8 cellular contexts compared by ENCODE assay signal in the genomic region with DNA sequence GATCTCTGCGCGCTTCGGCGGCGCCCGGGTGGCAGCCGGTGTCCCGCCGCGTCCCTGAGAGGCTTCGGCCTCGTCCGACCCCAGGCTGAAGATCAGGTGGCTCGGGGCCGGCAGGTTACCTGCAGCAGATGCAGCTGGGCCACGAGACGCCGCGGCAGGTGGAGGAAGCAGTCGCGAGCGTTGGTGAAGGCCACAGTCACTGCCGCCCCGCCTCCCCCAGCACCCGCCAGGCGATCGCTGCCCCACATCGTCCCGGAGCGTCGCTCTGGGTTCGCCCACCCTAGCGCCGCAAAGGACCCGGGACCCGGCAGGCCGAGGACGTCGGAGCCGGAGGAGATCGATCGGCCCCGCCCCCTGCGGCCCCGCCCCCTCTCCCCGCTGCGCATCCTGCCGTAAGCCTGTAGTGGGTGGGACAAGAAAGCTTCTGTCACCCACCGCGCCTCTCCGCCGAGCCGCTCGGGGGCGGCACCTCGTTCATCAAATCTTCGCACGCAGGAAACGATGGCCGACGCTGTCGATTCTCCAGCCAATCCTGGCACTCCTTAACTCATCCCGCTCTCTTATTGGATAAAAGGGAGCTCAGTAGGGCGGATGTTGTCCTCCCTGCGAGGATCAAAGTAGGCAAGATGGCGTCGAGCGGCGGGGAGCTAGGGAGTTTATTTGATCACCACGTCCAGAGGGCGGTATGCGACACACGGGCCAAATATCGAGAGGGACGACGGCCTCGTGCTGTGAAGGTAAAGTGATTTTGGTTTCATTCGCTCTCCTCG. TPM values are rescaled to one million over a fixed set of nuclear protein-coding genes. Genes with fewer than 3 reads are reported as not detected.
DNase-seq lines count a peak whose midpoint lies in the region; ATAC-seq, FAIRE-seq and TF ChIP-seq lines count a peak whose summit lies in the region.

A gene (minus strand): TSS at position 333 of the 770 bp plus-strand sequence. CDS start 85 bp downstream, at position 248.
A gene (plus strand): TSS at position 608 of the 770 bp plus-strand sequence. CDS start 19 bp downstream, at position 627.

- FAIRE-seq in bronchial epithelial cell (lab: Jason Lieb, UNC) (no peak), small intestine (lab: Jason Lieb, UNC) (no peak)

- H3K27ac ChIP-seq in small intestine (ENCODE audit: low read depth in 1 of 2, low read length in 1 of 2): peak within 1 kb of the TSS; percentile 88 to 97

- peaks cover 0 to 3% of the 10 kb centered on the region in 2 donors for H3K4me1 ChIP-seq in small intestine (ENCODE audit: control insufficient read depth in 2 of 2, insufficient read depth in 1 of 2, low read depth in 1 of 2, low read length in 1 of 2)

- DNase-seq in AG09309 (ENCODE audit: low read depth) (peak; percentile 96), NCI-H2227 treated with DMSO at 0.1 percent for 48 hours (lab: John Stamatoyannopoulos, UW) (peak; percentile 99), bronchial epithelial cell (ENCODE audit: low read depth) (peak; percentile 99), iPS-NIHi11 (ENCODE audit: low spot score) (peak; percentile 95), small intestine (peak; percentile 99)

- H3K9me3 ChIP-seq in small intestine (ENCODE audit: control insufficient read depth, low read depth): no peaks in the 10 kb centered on the region

- H3K4me3 ChIP-seq in AG09309 (ENCODE audit: control insufficient read depth, low read depth, low read length) (peak within 1 kb of the TSS; percentile 76), WI38 (ENCODE audit: low read depth, low read length) (peak within 1 kb of the TSS; percentile 99), bronchial epithelial cell (ENCODE audit: low read depth, low read length) (peak within 1 kb of the TSS; percentile 85), small intestine (ENCODE audit: low read depth in 1 of 2, low read length in 2 of 2) (peak within 1 kb of the TSS; percentile 53 to 95)

- ATAC-seq in GM18909 (IDR thresholded peaks at IDR 0.05; ENCODE audit: poor library complexity, unreplicated experiment) (peak; percentile 97), HG03175 (IDR thresholded peaks at IDR 0.05; ENCODE audit: unreplicated experiment) (peak; percentile 93)

- no peaks in the 10 kb centered on the region for H3K27me3 ChIP-seq in bronchial epithelial cell (ENCODE audit: control insufficient read depth, insufficient read depth, low read length)
- no peaks in the 10 kb centered on the region for H3K27me3 ChIP-seq in small intestine (ENCODE audit: control insufficient read depth in 2 of 2, insufficient read depth in 2 of 2, low read length in 2 of 2)

- peaks cover 11% of the 10 kb centered on the region for H3K36me3 ChIP-seq in bronchial epithelial cell (ENCODE audit: control insufficient read depth, insufficient read depth, low read length)
- peaks cover 5 to 13% of the 10 kb centered on the region in 2 donors for H3K36me3 ChIP-seq in small intestine (ENCODE audit: control insufficient read depth in 2 of 2, insufficient read depth in 2 of 2, low read length in 2 of 2)

- WGBS in small intestine, 3 donors: 0% methylated on average over 51 to 79 of the region's 79 CpGs

- peak; percentile 25 for TF ChIP-seq CTCF in AG09309 (IDR thresholded peaks at IDR 0.05; ENCODE audit: control insufficient read depth, insufficient read depth, low read depth, low read length, missing control alignments)
- no peak for TF ChIP-seq CTCF in WI38 (IDR thresholded peaks at IDR 0.05; ENCODE audit: low read depth, low read length)
- TF ChIP-seq CTCF in bronchial epithelial cell (IDR thresholded peaks at IDR 0.05; ENCODE audit: insufficient read depth, low read length, severe bottlenecking): peak; percentile 29

RNA-seq across cellular contexts. Expression of the first gene that starts in this region (rescaled TPM):
- 11.6 and 20.1 TPM in 2 replicates for total RNA-seq in bronchial epithelial cell
- 10 to 100 TPM in 2 of 3 donors, 1 to 10 TPM in 1; 9.2 to 13.0 (median 11.1) TPM for polyA plus RNA-seq in small intestine

RNA-seq across cellular contexts. Expression of the second gene that starts in this region (rescaled TPM):
- 6.9 and 9.0 TPM in 2 replicates for total RNA-seq in bronchial epithelial cell
- polyA plus RNA-seq in small intestine: 1 to 10 TPM; 6.4 to 7.3 (median 6.9) TPM

Comparison
In these comparisons a context has a peak if more than half of its experiments do, and no peak if none do; other contexts are left out.
1. Peak in every context shown above with its lines: DNase-seq, ATAC-seq, H3K4me3 ChIP-seq and H3K27ac ChIP-seq.